Comparison of ENCODE assay signal across 18 cellular contexts in genomic region chr13:110168999-110169933, GRCh38.
DNase-seq lines count a peak whose midpoint lies in the region; ATAC-seq, FAIRE-seq and TF ChIP-seq lines count a peak whose summit lies in the region.
"Had no signal": no experiment of that assay in that cellular context is flagged by ENCODE, and none has a peak within 500 bp of the region (broad histone marks: within the 10 kb centered on the region; RNA-seq: fewer than 3 reads in every experiment).

No MANE protein-coding gene starts in this region.

- H3K27ac Mint-ChIP-seq in chondrocyte (ENCODE audit: unreplicated experiment), result peak overlapping the region; percentile 70
- H3K27ac Mint-ChIP-seq: GM23338 had no signal

- no peak overlapping the region for H3K4me2 ChIP-seq in hepatocyte
- H3K4me2 ChIP-seq: GM23338, KMS-11 had no signal

- H3K4me3 Mint-ChIP-seq in chondrocyte (ENCODE audit: unreplicated experiment), result no peak overlapping the region
- H3K4me3 Mint-ChIP-seq: CD4-positive, CD25-positive, alpha-beta regulatory T cell; GM23338 had no signal

- H3K27me3 ChIP-seq in hepatocyte, result no peaks in the 10 kb centered on the region
- no peaks in the 10 kb centered on the region for H3K27me3 ChIP-seq in stomach smooth muscle (ENCODE audit: control insufficient read depth in 1 of 2, insufficient read depth in 2 of 2, low read length in 2 of 2)

- WGBS in hepatocyte (ENCODE audit: low lambda C conversion rate, missing lambda C conversion rate), result 85% methylated on average over 4 of the region's 4 CpGs

- peaks cover 4% of the 10 kb centered on the region for H3K4me1 Mint-ChIP-seq in chondrocyte (ENCODE audit: low read depth)
- H3K4me1 Mint-ChIP-seq: CD4-positive, CD25-positive, alpha-beta regulatory T cell; GM23338 had no signal

- H3K9me3 ChIP-seq in hepatocyte (ENCODE audit: low read depth) (no peaks in the 10 kb centered on the region), stomach smooth muscle (ENCODE audit: control insufficient read depth in 2 of 2, low read length in 2 of 2) (no peaks in the 10 kb centered on the region)

- peak overlapping the region; percentile 73 for H3K27ac ChIP-seq in hepatocyte
- peak overlapping the region; percentile 18 for H3K27ac ChIP-seq in stomach smooth muscle (ENCODE audit: low read length)
- H3K27ac ChIP-seq: KMS-11 had no signal

- H3K79me2 ChIP-seq in hepatocyte, result no peaks in the 10 kb centered on the region

- no peak for DNase-seq in H54 (ENCODE audit: insufficient read length, low spot score)
- DNase-seq in chondrocyte (ENCODE audit: low spot score), result no peak
- peak; percentile 20 for DNase-seq in hepatocyte (ENCODE audit: low spot score)
- DNase-seq in left cardiac atrium, result no peak
- DNase-seq in SIG-M5 treated with dmso at 0.1 percent for 504 hours (lab: John Stamatoyannopoulos, UW; ENCODE audit: unreplicated experiment), result no peak
- DNase-seq: CD4-positive, CD25-positive, alpha-beta regulatory T cell; DMS79; NCI-H1105 treated with DMSO at 0.1 percent for 48 hours; NCI-H187 treated with DMSO at 0.1 percent for 48 hours; NCI-H774; Right ventricle myocardium superior had no signal

- FAIRE-seq in H54 (lab: Jason Lieb, UNC), result peak; percentile 83
- FAIRE-seq: A204.1, GM12891 had no signal

- no peak for TF ChIP-seq POLR2A in H54 (IDR thresholded peaks at IDR 0.05; ENCODE audit: low read depth, low read length)

- no peak overlapping the region for H3K9ac ChIP-seq in stomach smooth muscle (ENCODE audit: low read length in 2 of 2)
- H3K9ac ChIP-seq: KMS-11 had no signal

- H3K9me3 Mint-ChIP-seq in chondrocyte (ENCODE audit: low read depth), result no peaks in the 10 kb centered on the region
- H3K9me3 Mint-ChIP-seq: GM23338 had no signal

- intact Hi-C loops in left cardiac atrium (cut with DNase I), result no loop called here

- H3K4me3 ChIP-seq in hepatocyte (no peak overlapping the region), stomach smooth muscle (ENCODE audit: low read length in 2 of 2) (no peak overlapping the region)
- H3K4me3 ChIP-seq: GM23338 had no signal

- ATAC-seq in HG02759 (IDR thresholded peaks at IDR 0.05; ENCODE audit: unreplicated experiment) (no peak), GM21381 (IDR thresholded peaks at IDR 0.05; ENCODE audit: unreplicated experiment) (no peak), left cardiac atrium (no peak)
- ATAC-seq: GM23338 had no signal

- H4K20me1 ChIP-seq in hepatocyte (ENCODE audit: insufficient read depth, poor library complexity, severe bottlenecking), result no peaks in the 10 kb centered on the region

- H3K36me3 ChIP-seq in hepatocyte (replicated peaks; ENCODE audit: insufficient read depth, low read depth) (no peaks in the 10 kb centered on the region), stomach smooth muscle (ENCODE audit: control insufficient read depth in 2 of 2, insufficient read depth in 2 of 2, low read length in 2 of 2) (peaks cover 84 to 89% of the 10 kb centered on the region in 2 donors)

- no peak overlapping the region for H2AFZ ChIP-seq in hepatocyte
- H2AFZ ChIP-seq: GM23338 had no signal

- H3K27me3 Mint-ChIP-seq in chondrocyte (ENCODE audit: low read depth), result no peaks in the 10 kb centered on the region
- H3K27me3 Mint-ChIP-seq: CD4-positive, CD25-positive, alpha-beta regulatory T cell had no signal

- H3K4me1 ChIP-seq in hepatocyte (ENCODE audit: insufficient read depth), result peaks cover 4% of the 10 kb centered on the region
- no peaks in the 10 kb centered on the region for H3K4me1 ChIP-seq in stomach smooth muscle (ENCODE audit: control insufficient read depth, insufficient read depth, low read length)

- H3K9me2 ChIP-seq in hepatocyte (replicated peaks; ENCODE audit: insufficient read depth), result no peaks in the 10 kb centered on the region

- TF ChIP-seq CTCF in chondrocyte (IDR thresholded peaks at IDR 0.05), result no peak
- TF ChIP-seq CTCF in hepatocyte (IDR thresholded peaks at IDR 0.05; ENCODE audit: poor library complexity), result no peak

- H3K36me3 Mint-ChIP-seq in chondrocyte (ENCODE audit: low read depth), result peaks cover 64% of the 10 kb centered on the region
- H3K36me3 Mint-ChIP-seq: CD4-positive, CD25-positive, alpha-beta regulatory T cell had no signal
